In genomic region chr10:133276435-133277201, GRCh38 we compare ENCODE assay signal across 8 cellular contexts. TPM values are rescaled to one million over a fixed set of nuclear protein-coding genes. Genes with fewer than 3 reads are reported as not detected.
DNase-seq lines count a peak whose midpoint lies in the region; ATAC-seq, FAIRE-seq and TF ChIP-seq lines count a peak whose summit lies in the region.

ADAM8 (minus strand) TSS chr10:133276868; CDS start chr10:133276817, 51 bp downstream.

- ATAC-seq in HG02970 (IDR thresholded peaks at IDR 0.05; ENCODE audit: low FRiP score, unreplicated experiment) = peak; percentile 35

- no peak within 1 kb of the TSS for H3K27ac ChIP-seq in tibial artery

- H3K4me1 ChIP-seq in mononuclear cell (ENCODE audit: insufficient read depth, low read length) (peaks cover 72% of the 10 kb centered on the region), tibial artery (peaks cover 0 to 20% (median 6%) of the 10 kb centered on the region in 4 donors)

- H3K36me3 ChIP-seq in bronchial epithelial cell (ENCODE audit: control insufficient read depth, insufficient read depth, low read length) (peaks cover 11% of the 10 kb centered on the region), tibial artery (peaks cover 16 to 47% (median 31%) of the 10 kb centered on the region in 3 donors)

- H3K4me3 ChIP-seq in bronchial epithelial cell (ENCODE audit: low read depth, low read length) (peak within 1 kb of the TSS; percentile 37), mononuclear cell (ENCODE audit: low read length) (peak within 1 kb of the TSS; percentile 72), tibial artery (peak within 1 kb of the TSS; percentile 6 to 18)

- in situ Hi-C loops in GM18951 (cut with MboI; ENCODE audit: low sequenced_read_pairs, unreplicated experiment) = no loop called here

- intact Hi-C loops in T-helper 2 cell treated with Interferon-gamma antibody and Interleukin-4, amounts not matched to agents 100 ng/mL and 5 ng/mL, for 36 hours (cut with micrococcal nuclease) = loop anchor here (1.0 to 10.0 kb wide), 2 partner anchors 102 to 132 kb away; no protein-coding TSS in a partner anchor
- intact Hi-C loops in tibial artery (cut with DNase I; ENCODE audit: low total_unique reads) = no loop called here

- DNase-seq in bronchial epithelial cell (ENCODE audit: low read depth) = no peak
- no peak for DNase-seq in tibial artery
- DNase-seq in NCI-H2029 treated with DMSO at 0.1 percent for 48 hours (lab: John Stamatoyannopoulos, UW) = no peak
- DNase-seq in cerebellar nuclear complex (lab: John Stamatoyannopoulos, UW) = no peak

- H3K9me3 ChIP-seq in mononuclear cell (ENCODE audit: low read depth, low read length) (no peaks in the 10 kb centered on the region), tibial artery (no peaks in the 10 kb centered on the region)

- peak; percentile 89 for TF ChIP-seq POLR2A in GM18951 (IDR thresholded peaks at IDR 0.05; ENCODE audit: extremely low read depth, insufficient read depth, insufficient read length)

- FAIRE-seq in bronchial epithelial cell (lab: Jason Lieb, UNC) = no peak

- no peak for TF ChIP-seq CTCF in bronchial epithelial cell (IDR thresholded peaks at IDR 0.05; ENCODE audit: insufficient read depth, low read length, severe bottlenecking)
- TF ChIP-seq CTCF in tibial artery (IDR thresholded peaks at IDR 0.05) = no peak

- H3K27me3 ChIP-seq in bronchial epithelial cell (ENCODE audit: control insufficient read depth, insufficient read depth, low read length) = no peaks in the 10 kb centered on the region
- no peaks in the 10 kb centered on the region for H3K27me3 ChIP-seq in mononuclear cell (ENCODE audit: insufficient read depth, low read length)
- peaks cover 0 to 20% of the 10 kb centered on the region in 2 donors for H3K27me3 ChIP-seq in tibial artery

RNA-seq across cellular contexts. Expression of gene ADAM8, which starts in this region (rescaled TPM):
- total RNA-seq in T-helper 2 cell treated with Interferon-gamma antibody and Interleukin-4, amounts not matched to agents 100 ng/mL and 5 ng/mL, for 36 hours = 153 and 157 TPM in 2 replicates
- total RNA-seq in bronchial epithelial cell = 34.2 and 41.6 TPM in 2 replicates
- 84.9 TPM for total RNA-seq in mononuclear cell

Comparison
In these comparisons a context has a peak if more than half of its experiments do, and no peak if none do; other contexts are left out.
1. H3K4me3 ChIP-seq: peak in every context shown above with its lines; median percentile 72 in mononuclear cell; 37 in bronchial epithelial cell; 12 in tibial artery.